ENCODE assay signal across 1 cellular context in genomic region chr22:27896251-27896650, GRCh38.
TF ChIP-seq lines count a peak whose summit lies in the region.

No MANE protein-coding gene starts in this region.

TF ChIP-seq in GM12878, 131 proteins besides CTCF, POLR2A, EP300 and RAD21 (continued from another document):
- TF ChIP-seq, protein P1, sequence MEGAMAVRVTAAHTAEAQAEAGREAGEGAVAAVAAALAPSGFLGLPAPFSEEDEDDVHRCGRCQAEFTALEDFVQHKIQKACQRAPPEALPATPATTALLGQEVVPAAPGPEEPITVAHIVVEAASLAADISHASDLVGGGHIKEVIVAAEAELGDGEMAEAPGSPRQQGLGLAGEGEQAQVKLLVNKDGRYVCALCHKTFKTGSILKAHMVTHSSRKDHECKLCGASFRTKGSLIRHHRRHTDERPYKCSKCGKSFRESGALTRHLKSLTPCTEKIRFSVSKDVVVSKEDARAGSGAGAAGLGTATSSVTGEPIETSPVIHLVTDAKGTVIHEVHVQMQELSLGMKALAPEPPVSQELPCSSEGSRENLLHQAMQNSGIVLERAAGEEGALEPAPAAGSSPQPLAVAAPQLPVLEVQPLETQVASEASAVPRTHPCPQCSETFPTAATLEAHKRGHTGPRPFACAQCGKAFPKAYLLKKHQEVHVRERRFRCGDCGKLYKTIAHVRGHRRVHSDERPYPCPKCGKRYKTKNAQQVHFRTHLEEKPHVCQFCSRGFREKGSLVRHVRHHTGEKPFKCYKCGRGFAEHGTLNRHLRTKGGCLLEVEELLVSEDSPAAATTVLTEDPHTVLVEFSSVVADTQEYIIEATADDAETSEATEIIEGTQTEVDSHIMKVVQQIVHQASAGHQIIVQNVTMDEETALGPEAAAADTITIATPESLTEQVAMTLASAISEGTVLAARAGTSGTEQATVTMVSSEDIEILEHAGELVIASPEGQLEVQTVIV (IDR thresholded peaks at IDR 0.05; ENCODE audit: borderline replicate concordance, partially characterized antibody) = no peak
- TF ChIP-seq ATF7 (IDR thresholded peaks at IDR 0.05; ENCODE audit: low read depth) (peak; percentile 64), ZNF622 (IDR thresholded peaks at IDR 0.05) (no peak), SMAD1 (IDR thresholded peaks at IDR 0.05; ENCODE audit: low read depth, partially characterized antibody) (peak; percentile 69), ZNF384 (IDR thresholded peaks at IDR 0.05; ENCODE audit: borderline replicate concordance, low read depth, low read length) (no peak), FOXM1 (IDR thresholded peaks at IDR 0.05; ENCODE audit: low read depth, low read length) (no peak; the same call in 1 of the 2 replicates), ZNF592 (IDR thresholded peaks at IDR 0.05) (no peak), CEBPB (IDR thresholded peaks at IDR 0.05; ENCODE audit: borderline replicate concordance in 1 of 2, low read depth in 2 of 2, low read length in 2 of 2) (no peak), MYB (IDR thresholded peaks at IDR 0.05; ENCODE audit: borderline replicate concordance, low read depth, low read length) (no peak), IKZF1 (conservative IDR thresholded peaks at IDR 0.05) (peak; percentile 45), STAT1 (conservative IDR thresholded peaks at IDR 0.05) (no peak), TAF1 (IDR thresholded peaks at IDR 0.05; ENCODE audit: borderline replicate concordance, low read depth, low read length) (no peak), CBX3 (IDR thresholded peaks at IDR 0.05; ENCODE audit: borderline replicate concordance, low read depth) (no peak), SREBF1 (IDR thresholded peaks at IDR 0.05; ENCODE audit: low read length) (no peak), NFIC (IDR thresholded peaks at IDR 0.05; ENCODE audit: low read depth, low read length) (peak; percentile 68), EZH2 (IDR thresholded peaks at IDR 0.05; ENCODE audit: borderline replicate concordance, control insufficient read depth, low read depth, low read length) (no peak), NRF1 (conservative IDR thresholded peaks at IDR 0.05; ENCODE audit: low read depth, low read length) (no peak), BHLHE40 (IDR thresholded peaks at IDR 0.05; ENCODE audit: borderline replicate concordance in 1 of 2, low read depth in 2 of 2, low read length in 1 of 2) (peak; percentile 42 to 63; a peak in 3 of 4 replicates), MYC (IDR thresholded peaks at IDR 0.05; ENCODE audit: insufficient read depth, insufficient read length, insufficient replicate concordance, low read length, severe bottlenecking) (no peak), RFX5 (IDR thresholded peaks at IDR 0.05; ENCODE audit: low read depth, low read length) (no peak), YY1 (IDR thresholded peaks at IDR 0.05; ENCODE audit: low read depth, low read length) (no peak), ATF2 (IDR thresholded peaks at IDR 0.05; ENCODE audit: low read length) (no peak; the same call in 1 of the 2 replicates), MEF2A (IDR thresholded peaks at IDR 0.05; ENCODE audit: insufficient read depth, low read depth, low read length) (peak; percentile 72), EGR1 (IDR thresholded peaks at IDR 0.05; ENCODE audit: borderline replicate concordance in 1 of 2, low read depth in 2 of 2, low read length in 2 of 2) (no peak), RELA (IDR thresholded peaks at IDR 0.05; ENCODE audit: borderline replicate concordance, partially characterized antibody) (no peak), CREM (IDR thresholded peaks at IDR 0.05; ENCODE audit: low read depth) (0 out of 2 replicates have a peak, but pooled peaks have one; percentile 16), IRF5 (IDR thresholded peaks at IDR 0.05; ENCODE audit: borderline replicate concordance) (no peak), TBL1XR1 (IDR thresholded peaks at IDR 0.05; ENCODE audit: low read depth, low read length) (no peak; the same call in 1 of the 2 replicates), CUX1 (IDR thresholded peaks at IDR 0.05; ENCODE audit: insufficient replicate concordance, low read depth, low read length) (no peak), JUND (IDR thresholded peaks at IDR 0.05; ENCODE audit: low read depth, low read length) (peak; percentile 61; the same call in 1 of the 2 replicates), BCL11A (IDR thresholded peaks at IDR 0.05; ENCODE audit: low read depth, low read length) (peak; percentile 66; the same call in 1 of the 2 replicates), SMC3 (IDR thresholded peaks at IDR 0.05; ENCODE audit: borderline replicate concordance, low read length) (no peak), HSF1 (IDR thresholded peaks at IDR 0.05; ENCODE audit: low read depth, low read length) (no peak), ZBTB4 (CRISPR knock-in tag; IDR thresholded peaks at IDR 0.05) (no peak), CHD1 (IDR thresholded peaks at IDR 0.05; ENCODE audit: low read depth, low read length) (no peak)
- TF ChIP-seq, protein P2, sequence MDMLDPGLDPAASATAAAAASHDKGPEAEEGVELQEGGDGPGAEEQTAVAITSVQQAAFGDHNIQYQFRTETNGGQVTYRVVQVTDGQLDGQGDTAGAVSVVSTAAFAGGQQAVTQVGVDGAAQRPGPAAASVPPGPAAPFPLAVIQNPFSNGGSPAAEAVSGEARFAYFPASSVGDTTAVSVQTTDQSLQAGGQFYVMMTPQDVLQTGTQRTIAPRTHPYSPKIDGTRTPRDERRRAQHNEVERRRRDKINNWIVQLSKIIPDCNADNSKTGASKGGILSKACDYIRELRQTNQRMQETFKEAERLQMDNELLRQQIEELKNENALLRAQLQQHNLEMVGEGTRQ (IDR thresholded peaks at IDR 0.05; ENCODE audit: borderline replicate concordance, low read depth, low read length) = no peak
- TF ChIP-seq, protein P3, sequence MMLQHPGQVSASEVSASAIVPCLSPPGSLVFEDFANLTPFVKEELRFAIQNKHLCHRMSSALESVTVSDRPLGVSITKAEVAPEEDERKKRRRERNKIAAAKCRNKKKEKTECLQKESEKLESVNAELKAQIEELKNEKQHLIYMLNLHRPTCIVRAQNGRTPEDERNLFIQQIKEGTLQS (IDR thresholded peaks at IDR 0.05; ENCODE audit: borderline replicate concordance, extremely low read depth, low read depth, low read length) = no peak
